ENCODE assay signal across 9 cellular contexts in genomic region chr1:199422206-199422605, GRCh38.
DNase-seq lines count a peak whose midpoint lies in the region; ATAC-seq, FAIRE-seq and TF ChIP-seq lines count a peak whose summit lies in the region.
"Had no signal": no experiment of that assay in that cellular context is flagged by ENCODE, and none has a peak within 500 bp of the region (broad histone marks: within the 10 kb centered on the region; RNA-seq: fewer than 3 reads in every experiment).

No MANE protein-coding gene starts in this region.

- no peaks in the 10 kb centered on the region for H3K36me3 ChIP-seq in brain microvascular endothelial cell (replicated peaks)
- H3K36me3 ChIP-seq in Peyer's patch = no peaks in the 10 kb centered on the region
- H3K36me3 ChIP-seq in effector memory CD4-positive, alpha-beta T cell (ENCODE audit: control insufficient read depth, insufficient read depth, low read length) = no peaks in the 10 kb centered on the region

- H3K4me3 ChIP-seq in brain microvascular endothelial cell (ENCODE audit: low read depth, low read length) (no peak overlapping the region), Peyer's patch (no peak overlapping the region)
- H3K4me3 ChIP-seq in effector memory CD4-positive, alpha-beta T cell (ENCODE audit: insufficient read depth, low read depth, low read length, poor library complexity, severe bottlenecking) = no peak overlapping the region

- H3K9me3 ChIP-seq in Peyer's patch = no peaks in the 10 kb centered on the region
- no peaks in the 10 kb centered on the region for H3K9me3 ChIP-seq in effector memory CD4-positive, alpha-beta T cell (ENCODE audit: control insufficient read depth, low read length)

- DNase-seq in D721Med (ENCODE audit: insufficient read length, low spot score) = no peak
- DNase-seq in KBM-7 = peak; percentile 25
- DNase-seq in brain microvascular endothelial cell = peak; percentile 44
- DNase-seq in left lobe of liver (ENCODE audit: low spot score) = no peak
- no peak for DNase-seq in Peyer's patch
- DNase-seq in effector memory CD4-positive, alpha-beta T cell = no peak
- DNase-seq in medulla oblongata (ENCODE audit: extremely low spot score) = no peak
- no peak for DNase-seq in NCI-H748 (lab: John Stamatoyannopoulos, UW; ENCODE audit: unreplicated experiment)
- DNase-seq: Karpas-422 had no signal

- TF ChIP-seq CTCF in D721Med (IDR thresholded peaks at IDR 0.05; ENCODE audit: insufficient read depth, missing control alignments) = peak; percentile 40
- TF ChIP-seq CTCF in brain microvascular endothelial cell (IDR thresholded peaks at IDR 0.05; ENCODE audit: low read depth, low read length, missing control alignments) = peak; percentile 77
- no peak for TF ChIP-seq CTCF in Peyer's patch (IDR thresholded peaks at IDR 0.05)

- no peak for FAIRE-seq in D721Med (lab: Jason Lieb, UNC)

- no peaks in the 10 kb centered on the region for H3K4me1 ChIP-seq in Peyer's patch
- no peaks in the 10 kb centered on the region for H3K4me1 ChIP-seq in effector memory CD4-positive, alpha-beta T cell (ENCODE audit: control insufficient read depth, insufficient read depth, low read length, poor library complexity, severe bottlenecking)

- H3K27me3 ChIP-seq in brain microvascular endothelial cell (replicated peaks) = no peaks in the 10 kb centered on the region
- no peaks in the 10 kb centered on the region for H3K27me3 ChIP-seq in Peyer's patch
- peaks cover 4% of the 10 kb centered on the region for H3K27me3 ChIP-seq in effector memory CD4-positive, alpha-beta T cell (replicated peaks; ENCODE audit: control insufficient read depth, insufficient read depth, low read length, poor library complexity, severe bottlenecking)

- in situ Hi-C loops in KBM-7 (cut with MboI; ENCODE audit: low pct_unique_long_range_greater_than_20kb, low sequenced_read_pairs) = no loop called here
- in situ Hi-C loops in brain microvascular endothelial cell (cut with HindIII; ENCODE audit: low pct_ligation_motif_present, low sequenced_read_pairs) = no loop called here

- no peak for TF ChIP-seq POLR2A in Peyer's patch (IDR thresholded peaks at IDR 0.05)

- no peak overlapping the region for H3K27ac ChIP-seq in brain microvascular endothelial cell
- no peak overlapping the region for H3K27ac ChIP-seq in Peyer's patch
- H3K27ac ChIP-seq in effector memory CD4-positive, alpha-beta T cell (ENCODE audit: insufficient read depth, low read length, poor library complexity, severe bottlenecking) = no peak overlapping the region

- peak; percentile 51 for ATAC-seq in left lobe of liver

Comparison
In these comparisons a context has a peak if more than half of its experiments do, and no peak if none do; other contexts are left out.
1. DNase-seq: peak in KBM-7 (single experiment) and brain microvascular endothelial cell (single experiment); none in D721Med (single experiment), left lobe of liver (single experiment), Peyer's patch (0 of 3), effector memory CD4-positive, alpha-beta T cell (0 of 3), medulla oblongata (single experiment) and NCI-H748 (single experiment).
2. CTCF ChIP-seq: peak in D721Med (single experiment) and brain microvascular endothelial cell (single experiment); none in Peyer's patch (0 of 6).